In genomic region chr20:1847780-1848179, GRCh38 we compare ENCODE assay signal across 27 cellular contexts. TPM values are rescaled to one million over a fixed set of nuclear protein-coding genes. Genes with fewer than 3 reads are reported as not detected.
DNase-seq lines count a peak whose midpoint lies in the region; ATAC-seq, FAIRE-seq and TF ChIP-seq lines count a peak whose summit lies in the region.
"Had no signal": no experiment of that assay in that cellular context is flagged by ENCODE, and none has a peak within 500 bp of the region (broad histone marks: within the 10 kb centered on the region; RNA-seq: fewer than 3 reads in every experiment).

No MANE protein-coding gene starts in this region.

- H3K9me1 ChIP-seq in K562 (ENCODE audit: control insufficient read depth, insufficient read depth, low read length): no peaks in the 10 kb centered on the region

- in situ Hi-C loops in K562 (cut with MboI): no loop called here

- no peaks in the 10 kb centered on the region for H3K4me1 ChIP-seq in CD4-positive, CD25-positive, alpha-beta regulatory T cell (ENCODE audit: control insufficient read depth, insufficient read depth, low read length, poor library complexity, severe bottlenecking)
- H3K4me1 ChIP-seq in K562 (replicated peaks in 1 of 2; ENCODE audit: control insufficient read depth in 2 of 2, insufficient read depth in 2 of 2, low read length in 2 of 2) (no peaks in the 10 kb centered on the region), mesenchymal stem cell (ENCODE audit: control insufficient read depth, insufficient read depth, low read depth, low read length) (no peaks in the 10 kb centered on the region), mucosa of descending colon (ENCODE audit: low read depth) (no peaks in the 10 kb centered on the region), heart right ventricle (peaks cover 0 to 56% (median 0%) of the 10 kb centered on the region in 9 donors), PC-3 (ENCODE audit: insufficient read depth, low read length) (no peaks in the 10 kb centered on the region)
- H3K4me1 ChIP-seq: A549 had no signal

- no peaks in the 10 kb centered on the region for H3F3A ChIP-seq in PC-3 (ENCODE audit: low read length, unreplicated experiment)

- H3K4me3 ChIP-seq in CD4-positive, CD25-positive, alpha-beta regulatory T cell (ENCODE audit: low read depth, low read length): no peak overlapping the region
- H3K4me3 ChIP-seq in K562: no peak overlapping the region
- no peak overlapping the region for H3K4me3 ChIP-seq in mesenchymal stem cell (ENCODE audit: insufficient read depth in 1 of 2, low read depth in 1 of 2, low read length in 2 of 2)
- H3K4me3 ChIP-seq in mucosa of descending colon: no peak overlapping the region
- no peak overlapping the region for H3K4me3 ChIP-seq in heart right ventricle
- H3K4me3 ChIP-seq in PC-3 (ENCODE audit: low read length): no peak overlapping the region
- H3K4me3 ChIP-seq: A549 had no signal

- H3K18ac ChIP-seq in mesenchymal stem cell (ENCODE audit: low read depth in 1 of 2, low read length in 2 of 2): no peak overlapping the region

- H4K8ac ChIP-seq in mesenchymal stem cell (ENCODE audit: low read length): no peak overlapping the region

- H3K27ac Mint-ChIP-seq in CD4-positive, CD25-positive, alpha-beta regulatory T cell: peak overlapping the region in 2 of 3 donors; percentile 14 to 58
- peak overlapping the region; percentile 65 for H3K27ac Mint-ChIP-seq in stimulated activated naive B cell treated with anti-CD40 and anti-IgM and Interleukin-4, amounts not matched to agents 10 μg/mL and 1 μg/mL and 100 μg/mL, for 72 hours

- H2BK5ac ChIP-seq in mesenchymal stem cell (ENCODE audit: low read depth, low read length, poor library complexity, severe bottlenecking): no peak overlapping the region

- ATAC-seq in CD4-positive, CD25-positive, alpha-beta regulatory T cell (ENCODE audit: low read depth in 2 of 2): no peak
- no peak for ATAC-seq in K562
- ATAC-seq in stimulated activated naive B cell treated with anti-CD40 and anti-IgM and Interleukin-4, amounts not matched to agents 10 μg/mL and 1 μg/mL and 100 μg/mL, for 72 hours (replicated peaks): no peak
- ATAC-seq in mucosa of descending colon: no peak
- ATAC-seq in heart right ventricle: no peak
- ATAC-seq in PC-3: no peak
- ATAC-seq: A549 had no signal

- H3K9ac ChIP-seq in K562 (ENCODE audit: insufficient read depth in 1 of 2, low read depth in 2 of 2, low read length in 2 of 2) (no peak overlapping the region), mesenchymal stem cell (ENCODE audit: low read length) (no peak overlapping the region), PC-3 (ENCODE audit: low read length) (no peak overlapping the region)

- H3K9me3 ChIP-seq in CD4-positive, CD25-positive, alpha-beta regulatory T cell (ENCODE audit: control insufficient read depth in 2 of 2, low read length in 2 of 2): no peaks in the 10 kb centered on the region
- H3K9me3 ChIP-seq in K562 (replicated peaks; ENCODE audit: control insufficient read depth, insufficient read depth, low read depth, low read length) (no peaks in the 10 kb centered on the region), mesenchymal stem cell (ENCODE audit: control insufficient read depth, low read length) (no peaks in the 10 kb centered on the region), mucosa of descending colon (no peaks in the 10 kb centered on the region), heart right ventricle (peaks cover 0 to 14% (median 0%) of the 10 kb centered on the region in 11 donors), PC-3 (ENCODE audit: low read length) (no peaks in the 10 kb centered on the region)
- H3K9me3 ChIP-seq: A549 had no signal

- peaks cover 6% of the 10 kb centered on the region for H3K27me3 Mint-ChIP-seq in CD4-positive, CD25-positive, alpha-beta regulatory T cell
- no peaks in the 10 kb centered on the region for H3K27me3 Mint-ChIP-seq in stimulated activated naive B cell treated with anti-CD40 and anti-IgM and Interleukin-4, amounts not matched to agents 10 μg/mL and 1 μg/mL and 100 μg/mL, for 72 hours

- intact Hi-C loops in K562 (cut with micrococcal nuclease) (no loop called here), mucosa of descending colon (cut with DNase I, micrococcal nuclease) (no loop called here), heart right ventricle (cut with DNase I) (no loop called here), PC-3 (cut with micrococcal nuclease) (no loop called here)

- no peak overlapping the region for H2AK5ac ChIP-seq in mesenchymal stem cell (ENCODE audit: low read length, severe bottlenecking)

- H3K4ac ChIP-seq in mesenchymal stem cell (ENCODE audit: low read depth in 1 of 2, low read length in 2 of 2): no peak overlapping the region

- H3K79me2 ChIP-seq in K562 (ENCODE audit: control insufficient read depth, insufficient read depth, low read length): no peaks in the 10 kb centered on the region
- H3K79me2 ChIP-seq in PC-3 (ENCODE audit: low read length): no peaks in the 10 kb centered on the region

- H3K4me2 ChIP-seq in K562 (ENCODE audit: insufficient read depth, low read length) (no peak overlapping the region), mesenchymal stem cell (ENCODE audit: low read length, poor library complexity, severe bottlenecking) (no peak overlapping the region), PC-3 (ENCODE audit: low read length) (no peak overlapping the region)
- H3K4me2 ChIP-seq: A549 had no signal

- no peak for FAIRE-seq in K562 (lab: Jason Lieb, UNC)
- FAIRE-seq: A549, GM18507, H54, HepG2 had no signal

- no peak overlapping the region for H3K14ac ChIP-seq in mesenchymal stem cell (ENCODE audit: low read length in 2 of 2)

- peaks cover 0 to 5% (median 4%) of the 10 kb centered on the region in 7 donors for H3K9me3 Mint-ChIP-seq in CD4-positive, CD25-positive, alpha-beta regulatory T cell
- peaks cover 11 to 15% of the 10 kb centered on the region in 2 donors for H3K9me3 Mint-ChIP-seq in stimulated activated naive B cell treated with anti-CD40 and anti-IgM and Interleukin-4, amounts not matched to agents 10 μg/mL and 1 μg/mL and 100 μg/mL, for 72 hours

- WGBS in K562 (ENCODE audit: insufficient coverage, low coverage, missing lambda C conversion rate): 0% methylated on average over 2 of the region's 2 CpGs
- WGBS in mesenchymal stem cell: 97% methylated on average over 2 of the region's 2 CpGs
- 94 to 95% methylated on average over 2 of the region's 2 CpGs for WGBS in heart right ventricle, 2 donors

- H2AFZ ChIP-seq in K562 (ENCODE audit: low read depth, low read length) (no peak overlapping the region), mesenchymal stem cell (ENCODE audit: low read depth, low read length) (no peak overlapping the region), PC-3 (ENCODE audit: low read length) (no peak overlapping the region)

- CTCF ChIA-PET in K562 (lab: Yijun Ruan, JAX; ENCODE audit: low intra/inter-chr PET ratio): no interaction called here
- CTCF ChIA-PET in PC-3 (lab: Charles Lee): no interaction called here

- H4K20me1 ChIP-seq in K562 (replicated peaks; ENCODE audit: control insufficient read depth, insufficient read depth, low read length) (no peaks in the 10 kb centered on the region), PC-3 (ENCODE audit: low read length) (no peaks in the 10 kb centered on the region)

- no peak overlapping the region for H3K27ac ChIP-seq in CD4-positive, CD25-positive, alpha-beta regulatory T cell (ENCODE audit: insufficient read depth, low read length, poor library complexity, severe bottlenecking)
- H3K27ac ChIP-seq in K562 (ENCODE audit: extremely low read depth, low read depth, low read length) (no peak overlapping the region), mesenchymal stem cell (ENCODE audit: low read length, poor library complexity, severe bottlenecking) (no peak overlapping the region), heart right ventricle (no peak overlapping the region), PC-3 (ENCODE audit: low read length) (no peak overlapping the region)
- H3K27ac ChIP-seq: A549, C4-2B, RWPE1 had no signal

- H3K23ac ChIP-seq in mesenchymal stem cell (ENCODE audit: low read length in 2 of 2): no peak overlapping the region

- TF ChIP-seq RAD21 in K562 (CRISPR knock-in tag; conservative IDR thresholded peaks at IDR 0.05 in 1 of 2, IDR thresholded peaks at IDR 0.05 in 1 of 2): no peak

- H3K79me1 ChIP-seq in mesenchymal stem cell (replicated peaks; ENCODE audit: low read length, poor library complexity, severe bottlenecking): no peaks in the 10 kb centered on the region

- peaks cover 0 to 11% (median 7%) of the 10 kb centered on the region in 4 donors for H3K4me1 Mint-ChIP-seq in CD4-positive, CD25-positive, alpha-beta regulatory T cell
- peaks cover 72 to 92% of the 10 kb centered on the region in 2 donors for H3K4me1 Mint-ChIP-seq in stimulated activated naive B cell treated with anti-CD40 and anti-IgM and Interleukin-4, amounts not matched to agents 10 μg/mL and 1 μg/mL and 100 μg/mL, for 72 hours

- POLR2A ChIA-PET in K562 (lab: Yijun Ruan, JAX) (no interaction called here), PC-3 (lab: Charles Lee; ENCODE audit: unreplicated experiment) (no interaction called here)

- BruUV-seq in K562 (replicated peaks; lab: Mats Ljungman, UMichigan) (no TSS peak), PC-3 (replicated peaks; lab: Mats Ljungman, UMichigan) (no TSS peak)

- no peak for TF ChIP-seq CTCF in K562 (IDR thresholded peaks at IDR 0.05 in 2 of 3, conservative IDR thresholded peaks at IDR 0.05 in 1 of 3; ENCODE audit: insufficient read depth in 2 of 3, low read depth in 1 of 3, low read length in 3 of 3)
- TF ChIP-seq CTCF in mucosa of descending colon (IDR thresholded peaks at IDR 0.05): no peak
- TF ChIP-seq CTCF in heart right ventricle (IDR thresholded peaks at IDR 0.05): no peak
- TF ChIP-seq CTCF in PC-3 (conservative IDR thresholded peaks at IDR 0.05; ENCODE audit: low read depth, low read length): no peak

- H2BK15ac ChIP-seq in mesenchymal stem cell (ENCODE audit: low read depth, poor library complexity, severe bottlenecking): peak overlapping the region; percentile 89

- no peak overlapping the region for H4K91ac ChIP-seq in mesenchymal stem cell (ENCODE audit: low read length)

- no peak overlapping the region for H3K4me3 Mint-ChIP-seq in CD4-positive, CD25-positive, alpha-beta regulatory T cell
- peak overlapping the region in 1 of 2 donors; percentile 33 for H3K4me3 Mint-ChIP-seq in stimulated activated naive B cell treated with anti-CD40 and anti-IgM and Interleukin-4, amounts not matched to agents 10 μg/mL and 1 μg/mL and 100 μg/mL, for 72 hours

- no peaks in the 10 kb centered on the region for H3K36me3 ChIP-seq in CD4-positive, CD25-positive, alpha-beta regulatory T cell (ENCODE audit: control insufficient read depth, insufficient read depth, low read length)
- H3K36me3 ChIP-seq in K562 (ENCODE audit: control insufficient read depth, insufficient read depth, low read length) (no peaks in the 10 kb centered on the region), mesenchymal stem cell (ENCODE audit: control insufficient read depth in 1 of 2, insufficient read depth in 2 of 2, low read depth in 1 of 2, low read length in 2 of 2) (no peaks in the 10 kb centered on the region), mucosa of descending colon (ENCODE audit: low read depth) (no peaks in the 10 kb centered on the region), heart right ventricle (no peaks in the 10 kb centered on the region), PC-3 (ENCODE audit: low read depth, low read length) (no peaks in the 10 kb centered on the region)

- no peak for DNase-seq in CD4-positive, CD25-positive, alpha-beta regulatory T cell
- no peak for DNase-seq in K562 (ENCODE audit: extremely low read depth in 1 of 4, low spot score in 3 of 4)
- DNase-seq in mesenchymal stem cell: no peak
- DNase-seq in stimulated activated naive B cell treated with anti-CD40 and anti-IgM and Interleukin-4, amounts not matched to agents 10 μg/mL and 1 μg/mL and 100 μg/mL, for 72 hours: no peak
- DNase-seq in mucosa of descending colon: no peak
- no peak for DNase-seq in heart right ventricle
- DNase-seq in PC-3: no peak
- DNase-seq: AML-193; DMS153; DND-41; KBM-7; MV-4-11; NCI-H1105; NCI-H146; NCI-H1930; NCI-H2107; NCI-H446 treated with DMSO at 0.1 percent for 48 hours; NCI-H526; NCI-H82; NK-92 treated with Interleukin-12 subunit alpha and Interleukin-12 subunit beta, amount 100 ng/mL, for 24 hours; SHP77 treated with DMSO at 0.1 percent for 48 hours had no signal

- no peaks in the 10 kb centered on the region for H3K36me3 Mint-ChIP-seq in CD4-positive, CD25-positive, alpha-beta regulatory T cell
- peaks cover 15 to 16% of the 10 kb centered on the region in 2 donors for H3K36me3 Mint-ChIP-seq in stimulated activated naive B cell treated with anti-CD40 and anti-IgM and Interleukin-4, amounts not matched to agents 10 μg/mL and 1 μg/mL and 100 μg/mL, for 72 hours

- no peaks in the 10 kb centered on the region for H3K9me2 ChIP-seq in PC-3 (replicated peaks; ENCODE audit: low read length)

- TF ChIP-seq POLR2A in K562 (conservative IDR thresholded peaks at IDR 0.05): no peak

- TF ChIP-seq EP300 in K562 (IDR thresholded peaks at IDR 0.05; ENCODE audit: low read length): no peak

- peak overlapping the region; percentile 11 to 91 for H2BK12ac ChIP-seq in mesenchymal stem cell (ENCODE audit: low read length in 2 of 2)

- H2BK120ac ChIP-seq in mesenchymal stem cell (ENCODE audit: low read depth, low read length): no peak overlapping the region

- no peaks in the 10 kb centered on the region for H3K27me3 ChIP-seq in CD4-positive, CD25-positive, alpha-beta regulatory T cell (ENCODE audit: control insufficient read depth, insufficient read depth, low read length)
- H3K27me3 ChIP-seq in K562 (ENCODE audit: control insufficient read depth in 2 of 2, insufficient read depth in 2 of 2, low read length in 2 of 2) (no peaks in the 10 kb centered on the region), mesenchymal stem cell (ENCODE audit: control insufficient read depth in 1 of 2, insufficient read depth in 1 of 2, low read length in 2 of 2) (peaks cover 20 to 31% of the 10 kb centered on the region in 2 experiments), heart right ventricle (peaks cover 0 to 3% (median 0%) of the 10 kb centered on the region in 7 donors), PC-3 (ENCODE audit: low read length) (peaks cover 7% of the 10 kb centered on the region; the same call in 1 of the 2 replicates)

RNA-seq across cellular contexts. Expression of gene SIRPA, which starts 47.4 kb away (rescaled TPM):
- total RNA-seq in CD4-positive, CD25-positive, alpha-beta regulatory T cell: not detected
- not detected for polyA plus RNA-seq in CD4-positive, CD25-positive, alpha-beta regulatory T cell
- 0.25 TPM in 1 of 2 replicates, not detected in the other for total RNA-seq in K562 (2011; cell fraction: chromatin; rRNA removed; ENCODE audit: low replicate concordance)
- 0.17 TPM in 1 of 2 replicates, not detected in the other for total RNA-seq in K562 (2011; cell fraction: nucleolus; rRNA removed)
- 0.15 and 0.23 TPM in 2 replicates for total RNA-seq in K562 (2011; cell fraction: nucleoplasm; rRNA removed)
- 0.04 TPM in 1 of 2 replicates, not detected in the other for total RNA-seq in K562 (2014; rRNA removed)
- 0.10 and 0.11 TPM in 2 replicates for total RNA-seq in K562 (2014; rRNA removed; fragmentation: Illumina TruSeq; extraction: Trizol)
- 0.23 and 0.25 TPM in 2 replicates for total RNA-seq in K562 (2015; rRNA removed; fragmentation: Illumina TruSeq; extraction: Trizol)
- 0.40 and 0.56 TPM in 2 replicates for total RNA-seq in K562 (2021)
- 0.08 and 4.4 TPM in 2 replicates for polyA plus RNA-seq in K562 (2011; rRNA removed)
- 0.18 and 3.1 TPM in 2 replicates for polyA plus RNA-seq in K562 (2011; cell fraction: cytosol; rRNA removed)
- polyA plus RNA-seq in K562 (2011; cell fraction: nucleus; rRNA removed): 0.30 and 7.5 TPM in 2 replicates
- 0.20 and 0.35 TPM in 2 replicates for polyA plus RNA-seq in K562 (2012)
- polyA plus RNA-seq in K562 (2014; fragmentation: Illumina TruSeq; extraction: Trizol): 0.25 and 0.28 TPM in 2 replicates
- under 1 TPM in 1 of 2 experiments, not detected in 1; 0.01 TPM for polyA plus RNA-seq in K562 (2014; fragmentation: Nextera tagmentation; extraction: Ambion mirVana)
- polyA plus RNA-seq in K562 (2014; rRNA removed): 0.08 and 0.09 TPM in 2 replicates
- polyA minus RNA-seq in K562 (2011; rRNA and poly(A)+ RNA removed): 2.1 TPM in 1 of 2 replicates, not detected in the other
- 4.7 TPM in 1 of 2 replicates, not detected in the other for polyA minus RNA-seq in K562 (2011; cell fraction: cytosol; rRNA and poly(A)+ RNA removed)
- 0.13 and 3.8 TPM in 2 replicates for polyA minus RNA-seq in K562 (2011; cell fraction: nucleus; rRNA and poly(A)+ RNA removed)
- 40.7 TPM for polyA plus RNA-seq in mesenchymal stem cell (2013, experiment 1 of 2)
- polyA plus RNA-seq in mesenchymal stem cell (2013, experiment 2 of 2): 40.6 TPM
- total RNA-seq in mucosa of descending colon: 10 to 100 TPM in 2 of 3 donors, 1 to 10 TPM in 1; 7.6 to 24.4 (median 14.1) TPM
- total RNA-seq in heart right ventricle: 10 to 100 TPM; 16.7 to 45.8 (median 24.8) TPM
- 10 to 100 TPM in 1 of 2 donors, 1 to 10 TPM in 1; 9.7 to 31.5 TPM for polyA plus RNA-seq in heart right ventricle
- 12.8 and 17.3 TPM in 2 replicates for total RNA-seq in PC-3 (2014; rRNA removed)
